In genomic region chr4:16329132-16329796, GRCh38 we compare ENCODE assay signal across 30 cellular contexts.
A peak's percentile ranks its signal among the peaks of the same experiment; 100 is the strongest.
DNase-seq lines count a peak whose midpoint lies in the region; ATAC-seq and TF ChIP-seq lines count a peak whose summit lies in the region.
"Had no signal": no experiment of that assay in that cellular context is flagged by ENCODE, and none has a peak within 500 bp of the region (broad histone marks: within the 10 kb centered on the region; RNA-seq: fewer than 3 reads in every experiment).

No MANE protein-coding gene starts in this region.

- 54% methylated on average over 2 of the region's 2 CpGs for WGBS in SK-N-SH (ENCODE audit: low lambda C conversion rate)

- H3K36me3 ChIP-seq in SK-N-SH (replicated peaks in 1 of 2; ENCODE audit: control insufficient read depth in 1 of 2, insufficient read depth in 2 of 2, low read length in 1 of 2): no peaks in the 10 kb centered on the region
- H3K36me3 ChIP-seq: cardiac muscle cell, heart right ventricle had no signal

- no peaks in the 10 kb centered on the region for H3K79me2 ChIP-seq in SK-N-SH (ENCODE audit: insufficient read depth)

- H3K27ac ChIP-seq in SK-N-SH (ENCODE audit: low read depth in 2 of 2, low read length in 1 of 2): no peak overlapping the region
- H3K27ac ChIP-seq: 22Rv1, cardiac muscle cell, heart right ventricle had no signal

- TF ChIP-seq RAD21 in SK-N-SH (IDR thresholded peaks at IDR 0.05; ENCODE audit: low read length): no peak

- no peaks in the 10 kb centered on the region for H3K4me1 ChIP-seq in SK-N-SH (ENCODE audit: control insufficient read depth in 1 of 2, insufficient read depth in 2 of 2, low read depth in 1 of 2, low read length in 1 of 2)
- H3K4me1 ChIP-seq: Caco-2, heart right ventricle had no signal

- DNase-seq in SK-N-SH (no peak), cardiac fibroblast (ENCODE audit: low read depth in 2 of 2) (peak; percentile 44 to 49), left kidney (ENCODE audit: low read depth, low spot score) (peak; percentile 73), HPDE6-E6E7 (ENCODE audit: extremely low spot score) (no peak), left colon (no peak), cerebellum (ENCODE audit: low spot score) (no peak)
- DNase-seq: activated CD4-positive, alpha-beta T cell treated with anti-CD3 and anti-CD28 coated beads for 4 hours; activated naive CD4-positive, alpha-beta T cell treated with anti-CD3 and anti-CD28 coated beads, Interleukin-2, amount 10 ng/mL, durations not matched to agents 7 days and 5 days; amygdala; Caco-2; DMS53; erythroblast; GF-D8; GOT3; heart right ventricle; HFFc6; mucosa of descending colon; natural killer cell; NCI-H1417 treated with DMSO at 0.1 percent for 48 hours; NCI-H2081; NCI-H69; substantia nigra had no signal

- H3K27me3 ChIP-seq in SK-N-SH (ENCODE audit: insufficient read depth): no peaks in the 10 kb centered on the region
- H3K27me3 ChIP-seq: cardiac muscle cell, heart right ventricle had no signal

- TF ChIP-seq EP300 in SK-N-SH (IDR thresholded peaks at IDR 0.05; ENCODE audit: borderline replicate concordance in 1 of 2, low read depth in 1 of 2, low read length in 1 of 2): no peak

- no peaks in the 10 kb centered on the region for H3K9me3 ChIP-seq in SK-N-SH
- H3K9me3 ChIP-seq: Caco-2, mucosa of descending colon had no signal

- CTCF ChIA-PET in SK-N-SH (lab: Yijun Ruan, JAX): interaction anchor here (1.2 to 1.4 kb wide), 3 partner anchors 13 to 36 kb away, joined by 3 to 5 read pairs (median 4); no protein-coding TSS in a partner anchor

- no peak overlapping the region for H3K9ac ChIP-seq in SK-N-SH

- no peak overlapping the region for H3K4me2 ChIP-seq in SK-N-SH

- POLR2A ChIA-PET in SK-N-SH (lab: Yijun Ruan, JAX): no interaction called here

- H3F3A ChIP-seq in SK-N-SH (replicated peaks; ENCODE audit: insufficient read depth): no peaks in the 10 kb centered on the region

- no peaks in the 10 kb centered on the region for H3K9me2 ChIP-seq in SK-N-SH

- H3K4me3 ChIP-seq in SK-N-SH (ENCODE audit: low read depth in 2 of 2, low read length in 1 of 2): no peak overlapping the region
- H3K4me3 ChIP-seq in cardiac fibroblast (replicated peaks in 1 of 2; ENCODE audit: low read depth in 2 of 2, low read length in 2 of 2): no peak overlapping the region
- H3K4me3 ChIP-seq: cardiac muscle cell, heart right ventricle, lung, mucosa of descending colon had no signal

- no peak overlapping the region for H2AFZ ChIP-seq in SK-N-SH (ENCODE audit: low read depth)

- no peaks in the 10 kb centered on the region for H4K20me1 ChIP-seq in SK-N-SH (ENCODE audit: insufficient read depth)

- intact Hi-C loops in left colon (cut with DNase I, micrococcal nuclease): no loop called here

- no peak for ATAC-seq in SK-N-SH treated with all-trans-retinoic acid at 6 μM for 48 hours
- ATAC-seq in left colon: no peak
- ATAC-seq in HG02623 (IDR thresholded peaks at IDR 0.05; ENCODE audit: unreplicated experiment): no peak
- ATAC-seq: activated T-helper 17 cell treated with anti-CD3 and anti-CD28 coated beads, Interleukin-2, amount 50 U/mL, for 72 hours; heart right ventricle; mucosa of descending colon; natural killer cell; Right ventricle myocardium inferior; stimulated activated memory B cell treated with anti-CD40 and anti-IgM and Interleukin-4, amounts not matched to agents 10 μg/mL and 1 μg/mL and 100 μg/mL, for 72 hours had no signal

- no peak for TF ChIP-seq CTCF in SK-N-SH (IDR thresholded peaks at IDR 0.05)
- TF ChIP-seq CTCF in cardiac fibroblast (IDR thresholded peaks at IDR 0.05; ENCODE audit: low read depth, low read length): no peak

TF ChIP-seq in SK-N-SH treated with all-trans-retinoic acid at 6 μM for 48 hours, 23 proteins besides CTCF, POLR2A, EP300 and RAD21 (continues in another document):
- TF ChIP-seq ISL1 (CRISPR knock-in tag; IDR thresholded peaks at IDR 0.05): peak; percentile 40; the same call in 1 of the 2 replicates
- no peak for TF ChIP-seq CREB5 (CRISPR knock-in tag; IDR thresholded peaks at IDR 0.05; ENCODE audit: low read depth)
- TF ChIP-seq TCF4 (CRISPR knock-in tag; IDR thresholded peaks at IDR 0.05; ENCODE audit: borderline replicate concordance): no peak
- TF ChIP-seq TSHZ2 (CRISPR knock-in tag; IDR thresholded peaks at IDR 0.05): no peak

TF ChIP-seq in SK-N-SH, 30 proteins besides CTCF, POLR2A, EP300 and RAD21:
- no peak for TF ChIP-seq EZH2phosphoT487 (IDR thresholded peaks at IDR 0.05; ENCODE audit: borderline replicate concordance, low read depth)
- TF ChIP-seq GABPA (IDR thresholded peaks at IDR 0.05; ENCODE audit: low read depth): no peak
- no peak for TF ChIP-seq ZBTB33 (IDR thresholded peaks at IDR 0.05; ENCODE audit: borderline replicate concordance, low read depth)
- no peak for TF ChIP-seq FOXM1 (IDR thresholded peaks at IDR 0.05; ENCODE audit: low read depth)
- no peak for TF ChIP-seq NRF1 (IDR thresholded peaks at IDR 0.05; ENCODE audit: low read depth, low read length)
- no peak for TF ChIP-seq CHD2 (IDR thresholded peaks at IDR 0.05; ENCODE audit: low read length, partially characterized antibody)

Comparison
In these comparisons a context has a peak if more than half of its experiments do, and no peak if none do; other contexts are left out.
1. DNase-seq: peak in cardiac fibroblast (2 of 2) and left kidney (single experiment); none in SK-N-SH (single experiment), HPDE6-E6E7 (single experiment), left colon (0 of 2) and cerebellum (single experiment).